1 cellular context compared by ENCODE assay signal in the genomic region with DNA sequence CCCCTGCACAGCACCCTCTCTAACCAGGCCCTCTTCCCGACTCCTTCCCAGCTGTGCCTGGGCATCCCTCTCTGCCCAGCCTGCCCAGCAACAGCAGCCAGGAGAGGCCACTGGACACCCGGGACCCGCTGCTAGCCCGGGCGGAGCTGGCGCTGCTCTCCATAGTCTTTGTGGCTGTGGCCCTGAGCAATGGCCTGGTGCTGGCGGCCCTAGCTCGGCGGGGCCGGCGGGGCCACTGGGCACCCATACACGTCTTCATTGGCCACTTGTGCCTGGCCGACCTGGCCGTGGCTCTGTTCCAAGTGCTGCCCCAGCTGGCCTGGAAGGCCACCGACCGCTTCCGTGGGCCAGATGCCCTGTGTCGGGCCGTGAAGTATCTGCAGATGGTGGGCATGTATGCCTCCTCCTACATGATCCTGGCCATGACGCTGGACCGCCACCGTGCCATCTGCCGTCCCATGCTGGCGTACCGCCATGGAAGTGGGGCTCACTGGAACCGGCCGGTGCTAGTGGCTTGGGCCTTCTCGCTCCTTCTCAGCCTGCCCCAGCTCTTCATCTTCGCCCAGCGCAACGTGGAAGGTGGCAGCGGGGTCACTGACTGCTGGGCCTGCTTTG.
TF ChIP-seq lines count a peak whose summit lies in the region.

No MANE protein-coding gene starts in this region.

TF ChIP-seq in K562, 482 proteins besides CTCF, POLR2A, EP300 and RAD21:
- TF ChIP-seq ZNF507 (tag; conservative IDR thresholded peaks at IDR 0.05) (no peak), TGIF2 (CRISPR knock-in tag; IDR thresholded peaks at IDR 0.05) (no peak), NCOR1 (IDR thresholded peaks at IDR 0.05) (no peak), POLR2G (IDR thresholded peaks at IDR 0.05; ENCODE audit: low read depth, low read length) (peak; percentile 59), SMC3 (conservative IDR thresholded peaks at IDR 0.05; ENCODE audit: insufficient read depth, low read depth, low read length) (no peak), NFRKB (IDR thresholded peaks at IDR 0.05; ENCODE audit: low read depth) (no peak), HNRNPL (IDR thresholded peaks at IDR 0.05; ENCODE audit: low read depth, low read length) (0 out of 2 replicates have a peak, but pooled peaks have one; percentile 47), ZNF668 (CRISPR knock-in tag; IDR thresholded peaks at IDR 0.05) (no peak), ZKSCAN8 (CRISPR knock-in tag; IDR thresholded peaks at IDR 0.05) (no peak), NFIX (CRISPR knock-in tag; IDR thresholded peaks at IDR 0.05; ENCODE audit: low read depth) (no peak), CREM (IDR thresholded peaks at IDR 0.05; ENCODE audit: low read depth) (no peak), THRAP3 (IDR thresholded peaks at IDR 0.05; ENCODE audit: borderline replicate concordance) (no peak), SMARCA5 (IDR thresholded peaks at IDR 0.05) (no peak), BRD4 (IDR thresholded peaks at IDR 0.05) (no peak), ZBTB33 (CRISPR knock-in tag; IDR thresholded peaks at IDR 0.05) (peak; percentile 79), RBFOX2 (IDR thresholded peaks at IDR 0.05; ENCODE audit: low read depth, low read length) (0 out of 2 replicates have a peak, but pooled peaks have one; percentile 27), THRA (IDR thresholded peaks at IDR 0.05) (no peak)
- TF ChIP-seq, protein P1, sequence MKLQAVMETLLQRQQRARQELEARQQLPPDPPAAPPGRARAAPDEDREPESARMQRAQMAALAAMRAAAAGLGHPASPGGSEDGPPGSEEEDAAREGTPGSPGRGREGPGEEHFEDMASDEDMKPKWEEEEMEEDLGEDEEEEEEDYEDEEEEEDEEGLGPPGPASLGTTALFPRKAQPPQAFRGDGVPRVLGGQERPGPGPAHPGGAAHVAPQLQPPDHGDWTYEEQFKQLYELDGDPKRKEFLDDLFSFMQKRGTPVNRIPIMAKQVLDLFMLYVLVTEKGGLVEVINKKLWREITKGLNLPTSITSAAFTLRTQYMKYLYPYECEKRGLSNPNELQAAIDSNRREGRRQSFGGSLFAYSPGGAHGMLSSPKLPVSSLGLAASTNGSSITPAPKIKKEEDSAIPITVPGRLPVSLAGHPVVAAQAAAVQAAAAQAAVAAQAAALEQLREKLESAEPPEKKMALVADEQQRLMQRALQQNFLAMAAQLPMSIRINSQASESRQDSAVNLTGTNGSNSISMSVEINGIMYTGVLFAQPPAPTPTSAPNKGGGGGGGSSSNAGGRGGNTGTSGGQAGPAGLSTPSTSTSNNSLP (IDR thresholded peaks at IDR 0.05; ENCODE audit: borderline replicate concordance, low read depth, low read length), result no peak
- TF ChIP-seq, protein P2, sequence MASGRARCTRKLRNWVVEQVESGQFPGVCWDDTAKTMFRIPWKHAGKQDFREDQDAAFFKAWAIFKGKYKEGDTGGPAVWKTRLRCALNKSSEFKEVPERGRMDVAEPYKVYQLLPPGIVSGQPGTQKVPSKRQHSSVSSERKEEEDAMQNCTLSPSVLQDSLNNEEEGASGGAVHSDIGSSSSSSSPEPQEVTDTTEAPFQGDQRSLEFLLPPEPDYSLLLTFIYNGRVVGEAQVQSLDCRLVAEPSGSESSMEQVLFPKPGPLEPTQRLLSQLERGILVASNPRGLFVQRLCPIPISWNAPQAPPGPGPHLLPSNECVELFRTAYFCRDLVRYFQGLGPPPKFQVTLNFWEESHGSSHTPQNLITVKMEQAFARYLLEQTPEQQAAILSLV (tag; IDR thresholded peaks at IDR 0.05), result no peak
